Comparison of ENCODE assay signal across 11 cellular contexts in genomic region chr1:100387209-100387608, GRCh38. TPM values are rescaled to one million over a fixed set of nuclear protein-coding genes. Genes with fewer than 3 reads are reported as not detected.
DNase-seq lines count a peak whose midpoint lies in the region; ATAC-seq, FAIRE-seq and TF ChIP-seq lines count a peak whose summit lies in the region.
"Had no signal": no experiment of that assay in that cellular context is flagged by ENCODE, and none has a peak within 500 bp of the region (broad histone marks: within the 10 kb centered on the region; RNA-seq: fewer than 3 reads in every experiment).

No MANE protein-coding gene starts in this region.

- H3K27ac ChIP-seq in ACC112 (ENCODE audit: low read depth, low read length), result peak overlapping the region; percentile 2; the same call in 1 of the 2 replicates
- H3K27ac ChIP-seq in astrocyte (ENCODE audit: low read depth, low read length), result no peak overlapping the region
- H3K27ac ChIP-seq in psoas muscle, result no peak overlapping the region
- H3K27ac ChIP-seq in Peyer's patch, result no peak overlapping the region
- peak overlapping the region in 1 of 2 donors; percentile 14 for H3K27ac ChIP-seq in prostate gland

- intact Hi-C loops in psoas muscle (cut with DNase I), result no loop called here
- intact Hi-C loops in prostate gland (cut with DNase I), result loop anchor here (5.0 kb wide), 1 partner anchor 350 kb away; a partner anchor contains a TSS

- H2AFZ ChIP-seq in ACC112 (ENCODE audit: low read length, unreplicated experiment) (peak overlapping the region; percentile 41), astrocyte (ENCODE audit: low read depth, low read length) (no peak overlapping the region)

- H3K36me3 Mint-ChIP-seq in astrocyte (ENCODE audit: low read depth, unreplicated experiment) (no peaks in the 10 kb centered on the region), memory B cell (peaks cover 10% of the 10 kb centered on the region)

- TF ChIP-seq CTCF in GM10248 (IDR thresholded peaks at IDR 0.05; ENCODE audit: control extremely low read depth, extremely low read depth, low read depth, missing control alignments) (no peak), astrocyte (IDR thresholded peaks at IDR 0.05; ENCODE audit: insufficient read depth, low read depth, low read length) (no peak), psoas muscle (IDR thresholded peaks at IDR 0.05) (no peak), Peyer's patch (IDR thresholded peaks at IDR 0.05) (no peak), prostate gland (IDR thresholded peaks at IDR 0.05) (no peak)

- H3K27me3 Mint-ChIP-seq in astrocyte (ENCODE audit: low read depth, unreplicated experiment), result no peaks in the 10 kb centered on the region
- H3K27me3 Mint-ChIP-seq in memory B cell, result no peaks in the 10 kb centered on the region

- H3K79me2 ChIP-seq in ACC112 (ENCODE audit: control insufficient read depth, insufficient read depth, low read length, unreplicated experiment), result no peaks in the 10 kb centered on the region
- no peaks in the 10 kb centered on the region for H3K79me2 ChIP-seq in astrocyte (ENCODE audit: insufficient read depth, low read length)

- no peak for ATAC-seq in memory B cell (ENCODE audit: low read depth)
- no peak for ATAC-seq in psoas muscle

- POLR2A ChIA-PET in GM10248 (lab: Yijun Ruan, JAX), result no interaction called here

- peak; percentile 17 for DNase-seq in GM10248 (ENCODE audit: extremely low spot score)
- DNase-seq in astrocyte (ENCODE audit: low read depth), result peak; percentile 59
- DNase-seq in memory B cell (ENCODE audit: low spot score in 2 of 2), result no peak
- no peak for DNase-seq in SKM-1 (lab: John Stamatoyannopoulos, UW; ENCODE audit: unreplicated experiment)
- no peak for DNase-seq in psoas muscle
- DNase-seq in Peyer's patch, result no peak
- DNase-seq in prostate gland (ENCODE audit: low spot score), result no peak
- DNase-seq: DMS 273 treated with DMSO at 0.1 percent for 48 hours; mucosa of descending colon; stimulated activated CD4-positive, alpha-beta T cell treated with anti-CD3 and anti-CD28 coated beads, Interleukin-4, amount 100 ng/mL, for 24 hours had no signal

- H3K4me3 Mint-ChIP-seq in astrocyte (ENCODE audit: unreplicated experiment) (no peak overlapping the region), memory B cell (no peak overlapping the region)

- WGBS in psoas muscle, 3 donors, result 7 to 11% (median 7%) methylated on average over 5 of the region's 5 CpGs
- WGBS in prostate gland, result 13% methylated on average over 5 of the region's 5 CpGs

- CTCF ChIA-PET in GM10248 (lab: Yijun Ruan, JAX), result interaction anchor here (1.2 to 2.3 kb wide), 6 partner anchors 18 to 493 kb away, joined by 3 to 7 read pairs (median 4); partner anchors contain the start of genes CDC14A and RTCA

- H3K27me3 ChIP-seq in ACC112 (ENCODE audit: insufficient read depth, low read length), result no peaks in the 10 kb centered on the region
- no peaks in the 10 kb centered on the region for H3K27me3 ChIP-seq in astrocyte (ENCODE audit: insufficient read depth, low read length)
- H3K27me3 ChIP-seq in psoas muscle (ENCODE audit: insufficient read depth in 3 of 3, low read length in 2 of 3), result no peaks in the 10 kb centered on the region
- H3K27me3 ChIP-seq in Peyer's patch, result no peaks in the 10 kb centered on the region
- no peaks in the 10 kb centered on the region for H3K27me3 ChIP-seq in prostate gland (replicated peaks; ENCODE audit: insufficient read depth)

- H3K27ac Mint-ChIP-seq in astrocyte (ENCODE audit: unreplicated experiment) (no peak overlapping the region), memory B cell (peak overlapping the region; percentile 12)

- H3K4me1 Mint-ChIP-seq in astrocyte (ENCODE audit: low read depth, unreplicated experiment) (peaks cover 11% of the 10 kb centered on the region), memory B cell (peaks cover 26% of the 10 kb centered on the region)

- no peaks in the 10 kb centered on the region for H4K20me1 ChIP-seq in astrocyte (ENCODE audit: insufficient read depth, low read length)

- H3K4me2 ChIP-seq in astrocyte (ENCODE audit: low read length), result peak overlapping the region; percentile 50

- H3K9me3 ChIP-seq in astrocyte (ENCODE audit: insufficient read depth, low read depth, low read length), result no peaks in the 10 kb centered on the region
- H3K9me3 ChIP-seq in psoas muscle, result no peaks in the 10 kb centered on the region
- H3K9me3 ChIP-seq in Peyer's patch, result no peaks in the 10 kb centered on the region
- H3K9me3 ChIP-seq in prostate gland, result no peaks in the 10 kb centered on the region
- H3K9me3 ChIP-seq: mucosa of descending colon had no signal

- H3K4me1 ChIP-seq in ACC112 (ENCODE audit: control insufficient read depth, insufficient read depth, low read length, unreplicated experiment) (peaks cover 2% of the 10 kb centered on the region), astrocyte (ENCODE audit: insufficient read depth, low read length) (peaks cover 8% of the 10 kb centered on the region), psoas muscle (no peaks in the 10 kb centered on the region), Peyer's patch (peaks cover 0 to 6% (median 3%) of the 10 kb centered on the region in 4 donors), prostate gland (replicated peaks) (no peaks in the 10 kb centered on the region)

- no peaks in the 10 kb centered on the region for H3K36me3 ChIP-seq in ACC112 (ENCODE audit: insufficient read depth, low read length)
- H3K36me3 ChIP-seq in astrocyte (ENCODE audit: insufficient read depth, low read length), result no peaks in the 10 kb centered on the region
- H3K36me3 ChIP-seq in psoas muscle (ENCODE audit: insufficient read depth in 1 of 2, low read depth in 1 of 2), result peaks cover 0 to 17% of the 10 kb centered on the region in 2 donors
- no peaks in the 10 kb centered on the region for H3K36me3 ChIP-seq in Peyer's patch
- H3K36me3 ChIP-seq in prostate gland, result no peaks in the 10 kb centered on the region

- H3K9ac ChIP-seq in astrocyte (ENCODE audit: low read length), result no peak overlapping the region

- no peak for FAIRE-seq in astrocyte (lab: Jason Lieb, UNC)

- TF ChIP-seq POLR2A in Peyer's patch (IDR thresholded peaks at IDR 0.05) (no peak), prostate gland (IDR thresholded peaks at IDR 0.05) (no peak)

- no peaks in the 10 kb centered on the region for H3K9me3 Mint-ChIP-seq in astrocyte (ENCODE audit: unreplicated experiment)
- no peaks in the 10 kb centered on the region for H3K9me3 Mint-ChIP-seq in memory B cell

- peak overlapping the region; percentile 3 for H3K4me3 ChIP-seq in ACC112 (ENCODE audit: low read depth, low read length)
- no peak overlapping the region for H3K4me3 ChIP-seq in astrocyte (ENCODE audit: insufficient read depth, low read depth, low read length)
- no peak overlapping the region for H3K4me3 ChIP-seq in psoas muscle
- H3K4me3 ChIP-seq in Peyer's patch, result no peak overlapping the region
- H3K4me3 ChIP-seq in prostate gland, result no peak overlapping the region
- H3K4me3 ChIP-seq: mucosa of descending colon had no signal

RNA-seq across cellular contexts. Expression of gene CDC14A, which starts 34.9 kb away (rescaled TPM):
- total RNA-seq in astrocyte (4.9 and 6.3 TPM in 2 replicates), psoas muscle (1 to 10 TPM; 2.3 to 5.5 (median 2.9) TPM), Peyer's patch (10 to 100 TPM; 51.2 to 97.6 (median 81.2) TPM), prostate gland (10 to 100 TPM; 25.7 to 39.2 TPM)
- 1 to 10 TPM in 2 of 3 donors, under 1 TPM in 1; 0.44 to 1.3 (median 1.2) TPM for polyA plus RNA-seq in psoas muscle

Comparison
In these comparisons a context has a peak if more than half of its experiments do, and no peak if none do; other contexts are left out.
1. DNase-seq: peak in GM10248 (single experiment) and astrocyte (single experiment); none in memory B cell (0 of 2), SKM-1 (single experiment), psoas muscle (0 of 2), Peyer's patch (0 of 3) and prostate gland (single experiment).